ENCODE assay signal across 11 cellular contexts in genomic region chr3:86785381-86785780, GRCh38.
DNase-seq lines count a peak whose midpoint lies in the region; ATAC-seq, FAIRE-seq and TF ChIP-seq lines count a peak whose summit lies in the region.
"Had no signal": no experiment of that assay in that cellular context is flagged by ENCODE, and none has a peak within 500 bp of the region (broad histone marks: within the 10 kb centered on the region; RNA-seq: fewer than 3 reads in every experiment).

No MANE protein-coding gene starts in this region.

- no peak overlapping the region for H3K27ac ChIP-seq in osteoblast (ENCODE audit: low read depth, low read length)
- H3K27ac ChIP-seq in ascending aorta, result no peak overlapping the region
- H3K27ac ChIP-seq: stomach had no signal

- intact Hi-C loops in ascending aorta (cut with DNase I), result no loop called here

- H3K4me2 ChIP-seq in osteoblast (ENCODE audit: insufficient read depth, low read length), result no peak overlapping the region

- H3K36me3 ChIP-seq in osteoblast (ENCODE audit: insufficient read depth, low read length) (no peaks in the 10 kb centered on the region), ascending aorta (no peaks in the 10 kb centered on the region)
- H3K36me3 ChIP-seq: stomach had no signal

- H3K4me3 ChIP-seq in osteoblast (ENCODE audit: insufficient read depth, low read length) (no peak overlapping the region), ascending aorta (no peak overlapping the region)
- H3K4me3 ChIP-seq: mucosa of descending colon, stomach had no signal

- no peaks in the 10 kb centered on the region for H3K27me3 ChIP-seq in osteoblast (ENCODE audit: insufficient read depth, low read length)
- no peaks in the 10 kb centered on the region for H3K27me3 ChIP-seq in ascending aorta
- H3K27me3 ChIP-seq: stomach had no signal

- peak; percentile 87 for FAIRE-seq in endometrium (lab: Jason Lieb, UNC)

- H4K20me1 ChIP-seq in osteoblast (ENCODE audit: insufficient read depth, low read length), result no peaks in the 10 kb centered on the region

- H3K9me3 ChIP-seq in osteoblast (ENCODE audit: low read depth, low read length) (no peaks in the 10 kb centered on the region), ascending aorta (no peaks in the 10 kb centered on the region)
- H3K9me3 ChIP-seq: mucosa of descending colon, stomach had no signal

- ATAC-seq in GM19467 (IDR thresholded peaks at IDR 0.05; ENCODE audit: unreplicated experiment) (no peak), HG02981 (IDR thresholded peaks at IDR 0.05; ENCODE audit: unreplicated experiment) (no peak)
- ATAC-seq: mucosa of descending colon had no signal

- DNase-seq in COR-L47 (lab: John Stamatoyannopoulos, UW) (peak; percentile 5), NCI-H526 treated with DMSO at 0.1 percent for 48 hours (lab: John Stamatoyannopoulos, UW) (peak; percentile 26), osteoblast (ENCODE audit: insufficient read length, low spot score, missing footprints) (peak; percentile 18), activated gamma-delta T cell (lab: John Stamatoyannopoulos, UW) (no peak), ascending aorta (ENCODE audit: low spot score in 2 of 2) (no peak)
- DNase-seq: mucosa of descending colon, NCI-H774, stomach had no signal

- peaks cover 8% of the 10 kb centered on the region for H3K4me1 ChIP-seq in osteoblast (ENCODE audit: insufficient read depth, low read length)
- no peaks in the 10 kb centered on the region for H3K4me1 ChIP-seq in ascending aorta
- H3K4me1 ChIP-seq: stomach had no signal

- TF ChIP-seq CTCF in osteoblast (IDR thresholded peaks at IDR 0.05; ENCODE audit: extremely low read depth, low read depth, low read length), result peak; percentile 60
- peak in 1 of 3 experiments; percentile 38 for TF ChIP-seq CTCF in ascending aorta (IDR thresholded peaks at IDR 0.05)

- H2AFZ ChIP-seq in osteoblast (ENCODE audit: low read length), result no peak overlapping the region

- no peaks in the 10 kb centered on the region for H3K79me2 ChIP-seq in osteoblast (ENCODE audit: insufficient read depth, low read length)

Comparison
In these comparisons a context has a peak if more than half of its experiments do, and no peak if none do; other contexts are left out.
1. DNase-seq: peak in COR-L47 (single experiment), NCI-H526 treated with DMSO at 0.1 percent for 48 hours (single experiment) and osteoblast (single experiment); none in activated gamma-delta T cell (single experiment) and ascending aorta (0 of 2).